Comparison of ENCODE assay signal across 11 cellular contexts in genomic region chr1:81808760-81809159, GRCh38. TPM values are rescaled to one million over a fixed set of nuclear protein-coding genes. Genes with fewer than 3 reads are reported as not detected.
DNase-seq lines count a peak whose midpoint lies in the region; FAIRE-seq and TF ChIP-seq lines count a peak whose summit lies in the region.
"Had no signal": no experiment of that assay in that cellular context is flagged by ENCODE, and none has a peak within 500 bp of the region (broad histone marks: within the 10 kb centered on the region; RNA-seq: fewer than 3 reads in every experiment).

No MANE protein-coding gene starts in this region.

- H3K9me2 ChIP-seq in PC-9 (ENCODE audit: insufficient read depth): no peaks in the 10 kb centered on the region

- H3K36me3 ChIP-seq in NT2/D1 (ENCODE audit: insufficient read depth, insufficient read length, low read length) (peaks cover 7% of the 10 kb centered on the region), osteoblast (ENCODE audit: insufficient read depth, low read length) (no peaks in the 10 kb centered on the region), tibial nerve (no peaks in the 10 kb centered on the region), PC-9 (ENCODE audit: low read depth) (no peaks in the 10 kb centered on the region)
- H3K36me3 ChIP-seq: ovary had no signal

- DNase-seq in GM12891 (ENCODE audit: insufficient read length, low spot score) (no peak), NT2/D1 (ENCODE audit: low read depth, low spot score) (peak; percentile 42), fibroblast of gingiva (ENCODE audit: low read depth) (peak; percentile 48), osteoblast (ENCODE audit: insufficient read length, low spot score, missing footprints) (no peak), tibial nerve (ENCODE audit: low spot score in 2 of 2) (no peak), PC-9 (no peak), activated T-cell treated with anti-CD3 and anti-CD28 coated beads for 4 hours (no peak)
- DNase-seq in stimulated activated CD4-positive, alpha-beta T cell treated with anti-CD3 and anti-CD28 coated beads, Interleukin-15, amount 100 ng/mL, for 24 hours: no peak
- DNase-seq: cerebellar nuclear complex, hypothalamus, ovary had no signal

- H3K9me3 ChIP-seq in NT2/D1 (ENCODE audit: insufficient read depth, low read length): no peaks in the 10 kb centered on the region
- H3K9me3 ChIP-seq in osteoblast (ENCODE audit: low read depth, low read length): no peaks in the 10 kb centered on the region
- no peaks in the 10 kb centered on the region for H3K9me3 ChIP-seq in tibial nerve
- peaks cover 6% of the 10 kb centered on the region; the same call in 1 of the 2 replicates for H3K9me3 ChIP-seq in PC-9 (ENCODE audit: insufficient read depth, low read depth)
- H3K9me3 ChIP-seq: ovary had no signal

- H4K20me1 ChIP-seq in osteoblast (ENCODE audit: insufficient read depth, low read length) (peaks cover 5% of the 10 kb centered on the region), PC-9 (ENCODE audit: insufficient read depth) (0 out of 2 replicates have a peak, but pooled peaks cover 2% of the 10 kb centered on the region)

- H2AFZ ChIP-seq in osteoblast (ENCODE audit: low read length) (no peak overlapping the region), PC-9 (no peak overlapping the region)

- H3K9ac ChIP-seq in NT2/D1 (ENCODE audit: insufficient read length, low read depth): no peak overlapping the region

- no peak for TF ChIP-seq EP300 in tibial nerve (IDR thresholded peaks at IDR 0.05)

- TF ChIP-seq POLR2A in GM12891 (IDR thresholded peaks at IDR 0.05; ENCODE audit: low read depth, low read length): no peak
- TF ChIP-seq POLR2A in tibial nerve (IDR thresholded peaks at IDR 0.05): no peak

- CTCF ChIA-PET in PC-9 (lab: Charles Lee): no interaction called here

- H3K27me3 ChIP-seq in NT2/D1 (ENCODE audit: insufficient read depth, insufficient read length) (no peaks in the 10 kb centered on the region), osteoblast (ENCODE audit: insufficient read depth, low read length) (peaks cover 8% of the 10 kb centered on the region), tibial nerve (no peaks in the 10 kb centered on the region), PC-9 (ENCODE audit: insufficient read depth, low read depth) (no peaks in the 10 kb centered on the region)
- H3K27me3 ChIP-seq: ovary had no signal

- no peaks in the 10 kb centered on the region for H3F3A ChIP-seq in PC-9 (ENCODE audit: insufficient read depth, low read depth)

- BruUV-seq in PC-9 (replicated peaks; lab: Mats Ljungman, UMichigan): no TSS peak

- POLR2A ChIA-PET in PC-9 (lab: Charles Lee; ENCODE audit: unreplicated experiment): no interaction called here

- FAIRE-seq in GM12891 (lab: Jason Lieb, UNC): no peak

- H3K27ac ChIP-seq in osteoblast (ENCODE audit: low read depth, low read length) (no peak overlapping the region), tibial nerve (no peak overlapping the region), PC-9 (no peak overlapping the region)
- H3K27ac ChIP-seq: ovary had no signal

- WGBS in tibial nerve, 2 donors: 66 to 79% methylated on average over 7 of the region's 7 CpGs

- no peak overlapping the region for H3K4me2 ChIP-seq in osteoblast (ENCODE audit: insufficient read depth, low read length)
- no peak overlapping the region for H3K4me2 ChIP-seq in PC-9

- H3K4me3 ChIP-seq in NT2/D1 (ENCODE audit: insufficient read length, low read depth) (no peak overlapping the region), osteoblast (ENCODE audit: insufficient read depth, low read length) (no peak overlapping the region), tibial nerve (no peak overlapping the region), PC-9 (no peak overlapping the region)
- H3K4me3 ChIP-seq: ovary had no signal

- H3K79me2 ChIP-seq in osteoblast (ENCODE audit: insufficient read depth, low read length): peaks cover 87% of the 10 kb centered on the region
- H3K79me2 ChIP-seq in PC-9 (ENCODE audit: low read depth): peaks cover 37% of the 10 kb centered on the region

- intact Hi-C loops in PC-9 (cut with micrococcal nuclease; ENCODE audit: unreplicated experiment): no loop called here

- no peaks in the 10 kb centered on the region for H3K4me1 ChIP-seq in NT2/D1 (ENCODE audit: insufficient read depth, insufficient read length)
- peaks cover 13% of the 10 kb centered on the region for H3K4me1 ChIP-seq in osteoblast (ENCODE audit: insufficient read depth, low read length)
- peaks cover 0 to 26% (median 4%) of the 10 kb centered on the region in 4 donors for H3K4me1 ChIP-seq in tibial nerve
- peaks cover 15% of the 10 kb centered on the region for H3K4me1 ChIP-seq in PC-9 (replicated peaks; ENCODE audit: insufficient read depth)

- peak; percentile 20 for TF ChIP-seq CTCF in osteoblast (IDR thresholded peaks at IDR 0.05; ENCODE audit: extremely low read depth, low read depth, low read length)
- no peak for TF ChIP-seq CTCF in tibial nerve (IDR thresholded peaks at IDR 0.05)
- TF ChIP-seq CTCF in PC-9 (conservative IDR thresholded peaks at IDR 0.05): no peak

TF ChIP-seq in GM12891, 5 proteins besides CTCF, POLR2A, EP300 and RAD21:
- peak; percentile 5; the same call in 1 of the 2 replicates for TF ChIP-seq SPI1 (IDR thresholded peaks at IDR 0.05; ENCODE audit: low read depth, low read length)
- TF ChIP-seq TAF1 (IDR thresholded peaks at IDR 0.05; ENCODE audit: low read depth, low read length): no peak
- no peak for TF ChIP-seq PAX5 (IDR thresholded peaks at IDR 0.05; ENCODE audit: insufficient read depth, low read length, severe bottlenecking)
- no peak for TF ChIP-seq POU2F2 (IDR thresholded peaks at IDR 0.05; ENCODE audit: low read depth, low read length)
- TF ChIP-seq POLR2AphosphoS5 (IDR thresholded peaks at IDR 0.05; ENCODE audit: low read depth, low read length): no peak

RNA-seq across cellular contexts. Expression of gene ADGRL2, which starts 8.0 kb away (rescaled TPM):
- polyA plus RNA-seq in GM12891 (2012; ENCODE audit: low read depth, missing spikeins): not detected
- 55.4 and 101 TPM in 2 replicates for total RNA-seq in osteoblast
- 10 to 100 TPM; 25.3 to 77.7 (median 27.2) TPM for total RNA-seq in tibial nerve
- 24.0 and 25.3 TPM in 2 replicates for total RNA-seq in PC-9 (2021)

Comparison
In these comparisons a context has a peak if more than half of its experiments do, and no peak if none do; other contexts are left out.
1. DNase-seq: peak in NT2/D1 (single experiment) and fibroblast of gingiva (single experiment); none in GM12891 (single experiment), osteoblast (single experiment), tibial nerve (0 of 2), PC-9 (0 of 2), stimulated activated CD4-positive, alpha-beta T cell treated with anti-CD3 and anti-CD28 coated beads, Interleukin-15, amount 100 ng/mL, for 24 hours (single experiment) and activated T-cell treated with anti-CD3 and anti-CD28 coated beads for 4 hours (single experiment).